ENCODE assay signal across 18 cellular contexts in genomic region chr19:4801085-4801619, GRCh38. TPM values are rescaled to one million over a fixed set of nuclear protein-coding genes. Genes with fewer than 3 reads are reported as not detected.
DNase-seq lines count a peak whose midpoint lies in the region; ATAC-seq and TF ChIP-seq lines count a peak whose summit lies in the region.
"Had no signal": no experiment of that assay in that cellular context is flagged by ENCODE, and none has a peak within 500 bp of the region (broad histone marks: within the 10 kb centered on the region; RNA-seq: fewer than 3 reads in every experiment).

No MANE protein-coding gene starts in this region.

- H3K27me3 ChIP-seq in esophagus squamous epithelium (no peaks in the 10 kb centered on the region), skeletal muscle tissue (ENCODE audit: control insufficient read depth in 3 of 3, insufficient read depth in 3 of 3, low read length in 3 of 3) (no peaks in the 10 kb centered on the region)
- H3K27me3 ChIP-seq: SJSA1 had no signal

- H3K9me3 ChIP-seq in HEK293 (ENCODE audit: control insufficient read depth, insufficient read depth, low read depth, low read length) = no peaks in the 10 kb centered on the region
- H3K9me3 ChIP-seq in esophagus squamous epithelium = no peaks in the 10 kb centered on the region
- no peaks in the 10 kb centered on the region for H3K9me3 ChIP-seq in skeletal muscle tissue (ENCODE audit: control insufficient read depth in 3 of 3, low read length in 3 of 3)

- H3K36me3 ChIP-seq in HEK293 (ENCODE audit: control insufficient read depth in 2 of 2, insufficient read depth in 1 of 2, low read length in 2 of 2) (peaks cover 0 to 11% of the 10 kb centered on the region in 2 experiments; a peak in 2 of 3 replicates), esophagus squamous epithelium (peaks cover 0 to 29% (median 4%) of the 10 kb centered on the region in 3 donors), skeletal muscle tissue (ENCODE audit: control insufficient read depth in 3 of 3, insufficient read depth in 3 of 3, low read length in 3 of 3) (peaks cover 3 to 7% (median 5%) of the 10 kb centered on the region in 3 donors)

- ATAC-seq in HG03108 (IDR thresholded peaks at IDR 0.05; ENCODE audit: unreplicated experiment) (no peak), GM19467 (IDR thresholded peaks at IDR 0.05; ENCODE audit: unreplicated experiment) (no peak)

- intact Hi-C loops in esophagus squamous epithelium (cut with DNase I) = no loop called here

- H3K4me1 ChIP-seq in HEK293 (ENCODE audit: control insufficient read depth, insufficient read depth, low read length) = no peaks in the 10 kb centered on the region
- H3K4me1 ChIP-seq in esophagus squamous epithelium = peaks cover 11 to 51% (median 15%) of the 10 kb centered on the region in 3 donors
- peaks cover 24 to 40% (median 27%) of the 10 kb centered on the region in 3 donors for H3K4me1 ChIP-seq in skeletal muscle tissue (ENCODE audit: control insufficient read depth in 3 of 3, insufficient read depth in 3 of 3, low read length in 3 of 3)

- H3K9ac ChIP-seq in skeletal muscle tissue (ENCODE audit: low read depth in 1 of 3, low read length in 3 of 3) = peak overlapping the region; percentile 32 to 71 (median 43)

- peak overlapping the region; percentile 54 for H3K27ac ChIP-seq in C4-2B
- H3K27ac ChIP-seq in HEK293 (ENCODE audit: extremely low read depth, low read depth, low read length) = no peak overlapping the region
- peak overlapping the region; percentile 87 to 94 (median 90) for H3K27ac ChIP-seq in esophagus squamous epithelium
- H3K27ac ChIP-seq in skeletal muscle tissue (ENCODE audit: low read depth, low read length) = peak overlapping the region; percentile 98
- H3K27ac ChIP-seq: SJSA1 had no signal

- CTCF ChIA-PET in HEK293 (lab: Yijun Ruan, JAX) = interaction anchor here (0.7 to 9.8 kb wide), 5 partner anchors 8 to 225 kb away, joined by 3 to 69 read pairs (median 13); partner anchors contain the start of gene FEM1A

- 61% methylated on average over 3 of the region's 3 CpGs for WGBS in esophagus squamous epithelium, 2 donors

- POLR2A ChIA-PET in HEK293 (lab: Yijun Ruan, JAX) = interaction anchor here (1.3 kb wide), 1 partner anchor 10 kb away, joined by 6 read pairs; the partner anchor contains the start of gene FEM1A

- H3K4me3 ChIP-seq in HEK293 (ENCODE audit: low read depth, low read length) (no peak overlapping the region), esophagus squamous epithelium (no peak overlapping the region), skeletal muscle tissue (ENCODE audit: low read length in 3 of 3) (peak overlapping the region in 2 of 3 donors; percentile 22 to 23)
- H3K4me3 ChIP-seq: SJSA1 had no signal

- no peak for TF ChIP-seq CTCF in C4-2B (conservative IDR thresholded peaks at IDR 0.05)
- no peak for TF ChIP-seq CTCF in HEK293 (tag by site-specific recombination; IDR thresholded peaks at IDR 0.05)
- TF ChIP-seq CTCF in esophagus squamous epithelium (IDR thresholded peaks at IDR 0.05) = no peak

- no peak for DNase-seq in esophagus squamous epithelium (lab: John Stamatoyannopoulos, UW)
- DNase-seq in activated naive CD4-positive, alpha-beta T cell treated with Interleukin-2 at 50 U/mL for 16 hours = no peak
- DNase-seq: CD4-positive, alpha-beta T cell; DMS53; IMR-90; Kasumi-1; NCI-H1105; NCI-H1694 treated with DMSO at 0.1 percent for 48 hours; NCI-H2107; NCI-H2227 treated with DMSO at 0.1 percent for 48 hours; NK-92 treated with Interleukin-12 subunit alpha and Interleukin-12 subunit beta, amount 100 ng/mL, for 24 hours; RPMI8226 had no signal

- TF ChIP-seq POLR2A in esophagus squamous epithelium (IDR thresholded peaks at IDR 0.05) = no peak

TF ChIP-seq in HEK293, 187 proteins besides CTCF, POLR2A, EP300 and RAD21:
- TF ChIP-seq ZSCAN23 (tag by site-specific recombination; IDR thresholded peaks at IDR 0.05) (no peak), ZNF121 (tag by site-specific recombination; IDR thresholded peaks at IDR 0.05) (peak; percentile 41; the same call in 1 of the 2 replicates)

RNA-seq across cellular contexts. Expression of gene FEM1A, which starts 9.6 kb away (rescaled TPM):
- 10 to 100 TPM; 16.8 to 22.7 (median 18.4) TPM for total RNA-seq in esophagus squamous epithelium
- total RNA-seq in skeletal muscle tissue = 28.7 TPM

RNA-seq across cellular contexts. Expression of gene TICAM1, which starts 30.4 kb away (rescaled TPM):
- total RNA-seq in esophagus squamous epithelium (10 to 100 TPM in 3 of 4 donors, 1 to 10 TPM in 1; 9.6 to 28.7 (median 16.8) TPM), skeletal muscle tissue (1.6 TPM)

Comparison
In these comparisons a context has a peak if more than half of its experiments do, and no peak if none do; other contexts are left out.
1. H3K4me3 ChIP-seq: peak in skeletal muscle tissue (2 of 3); none in HEK293 (single experiment) and esophagus squamous epithelium (0 of 4).